8 cellular contexts compared by ENCODE assay signal in the genomic region with DNA sequence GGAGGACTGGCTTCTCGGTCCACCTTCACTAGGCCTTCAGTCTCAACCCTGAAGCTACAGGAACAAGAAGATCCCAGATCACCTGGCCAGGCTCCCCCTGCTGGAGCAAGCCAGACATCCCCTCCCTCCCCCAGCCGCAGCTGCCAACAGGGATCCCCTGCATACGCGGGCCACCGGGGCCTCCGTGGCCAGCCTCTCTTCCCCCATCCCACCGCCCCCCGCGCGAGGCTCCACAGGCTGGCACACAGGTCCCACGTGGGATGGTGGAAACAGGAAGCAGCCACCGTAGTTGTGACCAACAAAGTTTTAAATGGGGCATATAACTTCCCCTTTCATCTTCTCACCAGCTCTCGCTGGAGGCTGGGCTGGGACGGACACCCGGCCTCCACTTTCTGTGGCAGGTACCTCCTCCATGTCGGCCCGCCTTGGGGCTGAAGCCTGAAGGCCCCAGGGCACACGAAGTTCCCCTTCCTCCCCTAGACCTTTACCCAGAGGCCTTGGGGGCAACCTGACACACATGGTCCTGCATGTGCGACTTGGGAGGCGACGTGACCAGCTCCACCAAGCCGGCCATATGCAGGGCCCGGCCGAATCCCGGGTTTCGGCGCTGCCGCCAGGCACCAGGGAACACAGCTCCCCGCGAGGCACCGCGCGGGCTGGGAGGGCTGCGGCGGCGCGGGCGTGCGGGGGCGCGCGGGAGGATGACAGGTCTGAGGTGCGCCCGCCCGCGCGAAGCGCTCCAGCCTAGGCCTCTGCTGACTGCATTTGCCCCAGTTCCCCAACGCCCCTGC. TPM values are rescaled to one million over a fixed set of nuclear protein-coding genes. Genes with fewer than 3 reads are reported as not detected.
A peak's percentile ranks its signal among the peaks of the same experiment; 100 is the strongest.
DNase-seq lines count a peak whose midpoint lies in the region; ATAC-seq and TF ChIP-seq lines count a peak whose summit lies in the region.

No MANE protein-coding gene starts in this region.

- H3K9me3 ChIP-seq in KOPT-K1 (ENCODE audit: insufficient read depth, low read length, poor library complexity, severe bottlenecking) (no peaks in the 10 kb centered on the region), neutrophil (no peaks in the 10 kb centered on the region)

- H3K27ac ChIP-seq in KOPT-K1 (ENCODE audit: low read depth, low read length, poor library complexity, severe bottlenecking) (peak overlapping the region; percentile 87), neutrophil (peak overlapping the region; percentile 99)

- peaks cover 85 to 90% of the 10 kb centered on the region in 2 experiments for H3K4me1 ChIP-seq in neutrophil (ENCODE audit: control insufficient read depth in 1 of 2, insufficient read depth in 1 of 2, low read depth in 1 of 2, low read length in 1 of 2)

- H3K27me3 ChIP-seq in neutrophil, result no peaks in the 10 kb centered on the region

- TF ChIP-seq CTCF in foreskin fibroblast (IDR thresholded peaks at IDR 0.05; ENCODE audit: low read depth, low read length), result peak; percentile 63
- peak; percentile 61 for TF ChIP-seq CTCF in neutrophil (IDR thresholded peaks at IDR 0.05)
- peak; percentile 76 for TF ChIP-seq CTCF in type B pancreatic cell (conservative IDR thresholded peaks at IDR 0.05)

- ATAC-seq in HG03442 (IDR thresholded peaks at IDR 0.05; ENCODE audit: unreplicated experiment), result no peak

- DNase-seq in DMS79 (lab: John Stamatoyannopoulos, UW) (peak; percentile 59), SHP77 (lab: John Stamatoyannopoulos, UW) (peak; percentile 67 to 77), foreskin fibroblast (peak; percentile 57 to 83), type B pancreatic cell (ENCODE audit: extremely low spot score, unreplicated experiment) (peak; percentile 82)
- DNase-seq in activated effector memory CD4-positive, alpha-beta T cell treated with Interleukin-2 at 50 U/mL for 16 hours, result peak; percentile 59

- no peaks in the 10 kb centered on the region for H3K9me3 Mint-ChIP-seq in type B pancreatic cell

- H3K4me3 ChIP-seq in foreskin fibroblast (ENCODE audit: low read depth in 1 of 2, low read length in 2 of 2) (peak overlapping the region; percentile 76 to 80), neutrophil (ENCODE audit: low read depth in 1 of 2, low read length in 1 of 2) (peak overlapping the region; percentile 82 to 90)

- no peaks in the 10 kb centered on the region for H3K27me3 Mint-ChIP-seq in type B pancreatic cell

- H3K36me3 ChIP-seq in KOPT-K1 (ENCODE audit: insufficient read depth, low read length), result no peaks in the 10 kb centered on the region
- no peaks in the 10 kb centered on the region for H3K36me3 ChIP-seq in neutrophil

- H3K4me1 Mint-ChIP-seq in type B pancreatic cell (ENCODE audit: unreplicated experiment), result peaks cover 74% of the 10 kb centered on the region

- peak overlapping the region; percentile 92 for H3K27ac Mint-ChIP-seq in type B pancreatic cell

- H3K36me3 Mint-ChIP-seq in type B pancreatic cell, result no peaks in the 10 kb centered on the region

- peak overlapping the region; percentile 88 for H3K4me3 Mint-ChIP-seq in type B pancreatic cell

RNA-seq across cellular contexts. Expression of a gene that starts 44.4 kb away (rescaled TPM):
- total RNA-seq in type B pancreatic cell (ENCODE audit: low replicate concordance), result 35.5 and 64.8 TPM in 2 replicates
